8 cellular contexts compared by ENCODE assay signal in the genomic region with DNA sequence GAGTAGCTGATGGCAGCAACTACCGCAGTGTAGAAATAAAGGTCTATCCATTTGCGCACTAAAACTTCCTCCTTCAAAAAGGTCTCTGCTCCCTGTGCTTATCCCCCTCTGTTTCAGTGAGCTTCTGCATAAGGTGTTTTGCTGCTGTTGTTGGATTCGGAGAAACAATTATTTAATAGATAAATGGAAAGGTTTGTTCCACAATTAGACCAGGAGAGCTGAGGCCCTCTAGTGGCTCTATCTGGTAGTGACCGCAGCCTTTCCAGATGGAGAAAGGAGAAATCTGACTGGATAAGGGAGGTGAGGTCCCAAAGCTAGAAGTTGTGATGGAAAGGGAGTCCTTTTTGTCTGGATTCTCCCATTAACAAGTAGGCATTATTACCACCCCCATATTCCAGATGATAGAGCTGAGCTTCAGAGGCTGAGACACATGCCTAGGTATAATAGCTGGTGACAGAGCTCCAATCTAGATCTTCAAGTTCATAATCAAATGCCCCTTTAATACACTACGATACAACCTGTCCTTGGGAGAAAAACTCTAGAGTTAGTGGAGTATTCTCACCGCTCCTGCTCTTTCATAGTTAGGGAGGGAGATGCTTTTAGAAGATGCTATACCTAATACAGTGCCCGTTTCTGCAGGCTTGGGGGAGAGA. TPM values are rescaled to one million over a fixed set of nuclear protein-coding genes. Genes with fewer than 3 reads are reported as not detected.
DNase-seq lines count a peak whose midpoint lies in the region; ATAC-seq, FAIRE-seq and TF ChIP-seq lines count a peak whose summit lies in the region.

No MANE protein-coding gene starts in this region.

- no peak for TF ChIP-seq POLR2A in HCT116 (IDR thresholded peaks at IDR 0.05; ENCODE audit: borderline replicate concordance, extremely low read depth, insufficient read depth, insufficient read length)

- H2AFZ ChIP-seq in HCT116 (ENCODE audit: low read depth, low read length, poor library complexity, severe bottlenecking) (no peak overlapping the region), PC-9 (no peak overlapping the region)

- in situ Hi-C loops in astrocyte of the cerebellum (cut with HindIII; ENCODE audit: low sequenced_read_pairs): loop anchor here (25.0 kb wide), 1 partner anchor 895 kb away; the partner anchor contains the start of gene CNGA2

- H3K9me3 ChIP-seq in HCT116 (ENCODE audit: control insufficient read depth in 1 of 2, insufficient read depth in 1 of 2, low read depth in 1 of 2, low read length in 2 of 2): no peaks in the 10 kb centered on the region
- H3K9me3 ChIP-seq in PC-9 (ENCODE audit: insufficient read depth, low read depth): no peaks in the 10 kb centered on the region
- no peaks in the 10 kb centered on the region for H3K9me3 ChIP-seq in kidney (ENCODE audit: control insufficient read depth in 1 of 2, low read length in 2 of 2)

- ATAC-seq in HCT116: 0 out of 2 replicates have a peak, but pooled peaks have one; percentile 47
- ATAC-seq in HG02759 (IDR thresholded peaks at IDR 0.05; ENCODE audit: unreplicated experiment): no peak

- no peak overlapping the region for H3K27ac ChIP-seq in HCT116 (ENCODE audit: low read depth, low read length)
- H3K27ac ChIP-seq in PC-9: no peak overlapping the region
- no peak overlapping the region for H3K27ac ChIP-seq in kidney (ENCODE audit: low read depth in 2 of 2, low read length in 2 of 2)

- peaks cover 17% of the 10 kb centered on the region; the same call in 1 of the 2 replicates for H3K27me3 ChIP-seq in HCT116 (ENCODE audit: insufficient read depth, low read length)
- H3K27me3 ChIP-seq in PC-9 (ENCODE audit: insufficient read depth, low read depth): no peaks in the 10 kb centered on the region

- BruUV-seq in HCT116 (replicated peaks; lab: Mats Ljungman, UMichigan) (no TSS peak), PC-9 (replicated peaks; lab: Mats Ljungman, UMichigan) (no TSS peak)

- TF ChIP-seq CTCF in HCT116 (IDR thresholded peaks at IDR 0.05 in 2 of 3, conservative IDR thresholded peaks at IDR 0.05 in 1 of 3; ENCODE audit: borderline replicate concordance in 1 of 3, insufficient read depth in 1 of 3, low read depth in 2 of 3, low read length in 2 of 3) (peak; percentile 56 to 68 (median 65); a peak in 5 of 6 replicates), PC-9 (conservative IDR thresholded peaks at IDR 0.05) (peak; percentile 98), astrocyte of the cerebellum (IDR thresholded peaks at IDR 0.05; ENCODE audit: low read depth, low read length, missing control alignments) (peak; percentile 84), kidney (IDR thresholded peaks at IDR 0.05; ENCODE audit: borderline replicate concordance, extremely low read depth, insufficient read depth) (peak; percentile 56)

- no peaks in the 10 kb centered on the region for H4K20me1 ChIP-seq in HCT116 (ENCODE audit: insufficient read depth)
- no peaks in the 10 kb centered on the region for H4K20me1 ChIP-seq in PC-9 (ENCODE audit: insufficient read depth)

- H3K4me1 ChIP-seq in HCT116 (ENCODE audit: control insufficient read depth in 1 of 2, insufficient read depth in 2 of 2, low read length in 2 of 2) (peaks cover 0 to 12% of the 10 kb centered on the region in 2 experiments; a peak in 2 of 4 replicates), PC-9 (replicated peaks; ENCODE audit: insufficient read depth) (no peaks in the 10 kb centered on the region), kidney (ENCODE audit: control insufficient read depth in 1 of 2, insufficient read depth in 1 of 2, low read depth in 1 of 2, low read length in 2 of 2) (no peaks in the 10 kb centered on the region)

- H3K4me2 ChIP-seq in HCT116 (ENCODE audit: low read length) (no peak overlapping the region), PC-9 (no peak overlapping the region)

- TF ChIP-seq RAD21 in HCT116 (IDR thresholded peaks at IDR 0.05; ENCODE audit: low read depth): peak; percentile 71

- peak; percentile 60 for FAIRE-seq in kidney (lab: Jason Lieb, UNC)

- H3K4me3 ChIP-seq in HCT116 (replicated peaks in 1 of 2; ENCODE audit: low read depth in 1 of 2, low read length in 2 of 2): no peak overlapping the region
- no peak overlapping the region for H3K4me3 ChIP-seq in PC-9
- H3K4me3 ChIP-seq in astrocyte of the cerebellum (ENCODE audit: low read depth, low read length): no peak overlapping the region
- H3K4me3 ChIP-seq in kidney (ENCODE audit: low read length in 2 of 2): no peak overlapping the region

- H3K9me2 ChIP-seq in HCT116 (ENCODE audit: insufficient read depth) (no peaks in the 10 kb centered on the region), PC-9 (ENCODE audit: insufficient read depth) (no peaks in the 10 kb centered on the region)

- H3F3A ChIP-seq in PC-9 (ENCODE audit: insufficient read depth, low read depth): no peaks in the 10 kb centered on the region; the same call in 1 of the 2 replicates

- POLR2A ChIA-PET in HCT116 (lab: Charles Lee): no interaction called here
- POLR2A ChIA-PET in PC-9 (lab: Charles Lee; ENCODE audit: unreplicated experiment): no interaction called here

- H3K9ac ChIP-seq in HCT116 (ENCODE audit: low read length): no peak overlapping the region
- no peak overlapping the region for H3K9ac ChIP-seq in kidney (ENCODE audit: low read length in 2 of 2)

- H3K36me3 ChIP-seq in HCT116 (ENCODE audit: control insufficient read depth in 1 of 2, insufficient read depth in 2 of 2, low read length in 2 of 2) (no peaks in the 10 kb centered on the region), PC-9 (ENCODE audit: low read depth) (no peaks in the 10 kb centered on the region; the same call in 1 of the 2 replicates), kidney (ENCODE audit: control insufficient read depth in 1 of 2, insufficient read depth in 2 of 2, low read length in 2 of 2) (no peaks in the 10 kb centered on the region)

- DNase-seq in NCI-H1417 (lab: John Stamatoyannopoulos, UW) (peak; percentile 40 to 72 (median 54)), NCI-H1417 treated with DMSO at 0.1 percent for 48 hours (lab: John Stamatoyannopoulos, UW) (no peak), HCT116 (ENCODE audit: low read depth, low spot score) (peak; percentile 16), PC-9 (peak; percentile 49 to 62), astrocyte of the cerebellum (ENCODE audit: low read depth) (peak; percentile 19), kidney (no peak)
- peak; percentile 7 for DNase-seq in stimulated activated CD8-positive, alpha-beta memory T cell treated with anti-CD3 and anti-CD28 coated beads, Interleukin-7, amount 100 ng/mL, for 24 hours (ENCODE audit: low read depth)

- RAD21 ChIA-PET in HCT116 (lab: Charles Lee; ENCODE audit: low non-redundant PET in 1 of 2, low total read pairs in 2 of 2, uncharacterized antibody in 2 of 2, unreplicated experiment in 2 of 2): interaction anchor here (0.6 to 1.5 kb wide), 4 partner anchors 31 to 880 kb away, joined by 3 to 11 read pairs (median 6); no protein-coding TSS in a partner anchor

- intact Hi-C loops in HCT116 (cut with micrococcal nuclease) (loop anchor here (1.0 to 5.0 kb wide), 2 partner anchors 879 to 1480 kb away; no protein-coding TSS in a partner anchor), PC-9 (cut with micrococcal nuclease; ENCODE audit: unreplicated experiment) (loop anchor here (1.0 to 5.0 kb wide), 2 partner anchors 879 to 1125 kb away; no protein-coding TSS in a partner anchor), kidney (cut with DNase I) (no loop called here)

- CTCF ChIA-PET in HCT116 (lab: Charles Lee): interaction anchor here (0.6 to 2.0 kb wide), 9 partner anchors 8 to 921 kb away, joined by 3 to 32 read pairs (median 3); no protein-coding TSS in a partner anchor
- CTCF ChIA-PET in PC-9 (lab: Charles Lee): interaction anchor here (1.3 kb wide), 2 partner anchors 807 to 879 kb away, joined by 3 to 4 read pairs; no protein-coding TSS in a partner anchor

- no peaks in the 10 kb centered on the region for H3K79me2 ChIP-seq in HCT116 (ENCODE audit: insufficient read depth, low read length)
- no peaks in the 10 kb centered on the region for H3K79me2 ChIP-seq in PC-9 (ENCODE audit: low read depth)

TF ChIP-seq in HCT116, 20 proteins besides CTCF, POLR2A, EP300 and RAD21 (continues in another document):
- TF ChIP-seq ZFX (IDR thresholded peaks at IDR 0.05) (no peak), SRF (IDR thresholded peaks at IDR 0.05; ENCODE audit: low read depth) (no peak), REST (IDR thresholded peaks at IDR 0.05; ENCODE audit: low read depth) (no peak), MAX (IDR thresholded peaks at IDR 0.05) (no peak), POLR2AphosphoS5 (IDR thresholded peaks at IDR 0.05; ENCODE audit: low read depth, low read length) (no peak), EGR1 (IDR thresholded peaks at IDR 0.05; ENCODE audit: low read depth) (no peak), YY1 (IDR thresholded peaks at IDR 0.05; ENCODE audit: extremely low read depth, insufficient replicate concordance, low read depth, low read length) (no peak), ZNF274 (IDR thresholded peaks at IDR 0.05; ENCODE audit: low read depth, low read length) (no peak)

RNA-seq across cellular contexts. Expression of gene GABRQ, which starts 5.1 kb away (rescaled TPM):
- total RNA-seq in HCT116 (2021; ENCODE audit: unreplicated experiment) (4.2 TPM), PC-9 (2021) (not detected in 2 replicates), kidney (0.03 TPM)
- polyA plus RNA-seq in HCT116 (2012): 2.6 and 2.9 TPM in 2 replicates
- not detected for polyA plus RNA-seq in kidney (ENCODE audit: insufficient read depth, low read depth, low replicate concordance)

Comparison
In these comparisons a context has a peak if more than half of its experiments do, and no peak if none do; other contexts are left out.
1. DNase-seq: peak in NCI-H1417 (3 of 3), HCT116 (single experiment), PC-9 (2 of 2), astrocyte of the cerebellum (single experiment) and stimulated activated CD8-positive, alpha-beta memory T cell treated with anti-CD3 and anti-CD28 coated beads, Interleukin-7, amount 100 ng/mL, for 24 hours (single experiment); none in NCI-H1417 treated with DMSO at 0.1 percent for 48 hours (single experiment) and kidney (single experiment).
2. Peak in every context shown above with its lines, with median percentiles within 50 percentile points of each other: CTCF ChIP-seq.